In the genomic region with DNA sequence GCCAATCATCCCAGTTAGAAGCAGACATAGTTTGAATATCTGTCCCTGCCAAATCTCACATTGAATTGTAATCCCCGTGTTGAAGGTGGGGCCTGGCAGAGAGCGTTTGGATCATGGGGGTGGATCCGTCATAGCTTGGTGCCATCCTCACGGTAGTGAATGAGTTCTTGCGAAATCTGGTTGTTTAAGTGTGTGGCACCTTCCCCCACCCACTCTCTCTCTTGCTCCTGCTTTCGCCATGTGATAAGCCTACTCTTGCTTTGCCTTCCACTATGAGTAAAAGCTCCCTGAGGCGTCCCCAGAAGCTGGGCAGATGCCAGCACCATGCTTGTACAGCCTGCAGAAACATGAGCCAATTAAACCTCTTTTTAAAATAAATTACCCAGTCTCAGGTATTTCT, we compare ENCODE assay signal across 16 cellular contexts. TPM values are rescaled to one million over a fixed set of nuclear protein-coding genes. Genes with fewer than 3 reads are reported as not detected.
DNase-seq lines count a peak whose midpoint lies in the region; ATAC-seq, FAIRE-seq and TF ChIP-seq lines count a peak whose summit lies in the region.
"Had no signal": no experiment of that assay in that cellular context is flagged by ENCODE, and none has a peak within 500 bp of the region (broad histone marks: within the 10 kb centered on the region; RNA-seq: fewer than 3 reads in every experiment).

No MANE protein-coding gene starts in this region.

- H3K23ac ChIP-seq in mesendoderm (ENCODE audit: low read length) = no peak overlapping the region

- in situ Hi-C loops in HepG2 (cut with HindIII; ENCODE audit: extremely low pct_ligation_motif_present, low pct_unique_long_range_greater_than_20kb) = loop anchor here (25.0 kb wide), 1 partner anchor 443 kb away; the partner anchor contains the start of gene PRSS23
- in situ Hi-C loops in mammary epithelial cell (cut with MboI; ENCODE audit: low sequenced_read_pairs in 2 of 2) = no loop called here

- CTCF ChIA-PET in HepG2 (lab: Yijun Ruan, JAX; ENCODE audit: low intra/inter-chr PET ratio, low total read pairs) (no interaction called here), mammary epithelial cell (lab: Charles Lee; ENCODE audit: low non-redundant PET) (no interaction called here)
- CTCF ChIA-PET in activated CD4-positive, alpha-beta memory T cell treated with anti-CD3 and anti-CD28 coated beads, Interleukin-2, amount 10 ng/mL, durations not matched to agents 7 days and 5 days (lab: Charles Lee) = no interaction called here

- H2AK5ac ChIP-seq in mesendoderm (ENCODE audit: low read length) = no peak overlapping the region

- no peak overlapping the region for H2BK15ac ChIP-seq in mesendoderm (replicated peaks; ENCODE audit: low read depth)

- TF ChIP-seq RAD21 in HepG2 (CRISPR knock-in tag; IDR thresholded peaks at IDR 0.05) = no peak

- no peaks in the 10 kb centered on the region for H3K36me3 Mint-ChIP-seq in activated CD4-positive, alpha-beta memory T cell treated with anti-CD3 and anti-CD28 coated beads, Interleukin-2, amount 10 ng/mL, durations not matched to agents 7 days and 5 days (ENCODE audit: low read depth)
- H3K36me3 Mint-ChIP-seq: CD4-positive, CD25-positive, alpha-beta regulatory T cell had no signal

- H3K4me1 Mint-ChIP-seq in activated CD4-positive, alpha-beta memory T cell treated with anti-CD3 and anti-CD28 coated beads, Interleukin-2, amount 10 ng/mL, durations not matched to agents 7 days and 5 days = peaks cover 9% of the 10 kb centered on the region
- H3K4me1 Mint-ChIP-seq: CD4-positive, CD25-positive, alpha-beta regulatory T cell had no signal

- H3K79me2 ChIP-seq in HepG2 (ENCODE audit: insufficient read depth, low read length) = no peaks in the 10 kb centered on the region
- no peaks in the 10 kb centered on the region for H3K79me2 ChIP-seq in mammary epithelial cell (ENCODE audit: insufficient read depth, low read length)
- no peaks in the 10 kb centered on the region for H3K79me2 ChIP-seq in mesendoderm (ENCODE audit: control insufficient read depth, insufficient read depth, low read length)

- H2AFZ ChIP-seq in HepG2 (ENCODE audit: low read length) (no peak overlapping the region), mammary epithelial cell (ENCODE audit: low read depth, low read length) (peak overlapping the region; percentile 4)
- H2AFZ ChIP-seq: GM23248 had no signal

- intact Hi-C loops in HepG2 (cut with micrococcal nuclease; ENCODE audit: unreplicated experiment) (no loop called here), right lobe of liver (cut with DNase I) (no loop called here), mammary epithelial cell (cut with micrococcal nuclease) (loop anchor here (5.0 kb wide), 1 partner anchor 43 kb away; no protein-coding TSS in a partner anchor)

- H3K4me2 ChIP-seq in HepG2 (ENCODE audit: low read depth, low read length) (no peak overlapping the region), mammary epithelial cell (ENCODE audit: insufficient read depth, low read depth, low read length) (no peak overlapping the region), mesendoderm (ENCODE audit: low read length) (no peak overlapping the region)

- WGBS in HepG2 (ENCODE audit: low lambda C conversion rate) = 23% methylated on average over 7 of the region's 7 CpGs
- 74% methylated on average over 7 of the region's 7 CpGs for WGBS in right lobe of liver (ENCODE audit: insufficient coverage, low coverage, low lambda C conversion rate, missing lambda C conversion rate)
- WGBS in mammary epithelial cell (ENCODE audit: low coverage, missing lambda C conversion rate) = 33% methylated on average over 7 of the region's 7 CpGs
- no CpG with 5 or more reads among the region's 7 CpGs for WGBS in mesendoderm (ENCODE audit: extremely low coverage, insufficient coverage, low lambda C conversion rate)

- H2BK5ac ChIP-seq in mesendoderm (ENCODE audit: low read length) = no peak overlapping the region

- H3K79me1 ChIP-seq in mesendoderm (ENCODE audit: low read length) = no peaks in the 10 kb centered on the region

- H3K4ac ChIP-seq in mesendoderm (ENCODE audit: low read depth, low read length) = no peak overlapping the region

- H3K27ac ChIP-seq in HepG2 (ENCODE audit: extremely low read length, insufficient read depth, low read length) (no peak overlapping the region), right lobe of liver (no peak overlapping the region), mammary epithelial cell (ENCODE audit: insufficient read depth, low read depth, low read length) (no peak overlapping the region), mesendoderm (ENCODE audit: low read depth, low read length) (no peak overlapping the region)
- H3K27ac ChIP-seq: GM23248 had no signal

- H3K4me3 ChIP-seq in HepG2 (replicated peaks in 1 of 3; ENCODE audit: insufficient read depth in 1 of 3, low read depth in 2 of 3, low read length in 3 of 3) (no peak overlapping the region), right lobe of liver (no peak overlapping the region), mammary epithelial cell (replicated peaks in 1 of 3; ENCODE audit: insufficient read depth in 1 of 3, low read depth in 2 of 3, low read length in 3 of 3) (no peak overlapping the region), mesendoderm (ENCODE audit: low read length) (no peak overlapping the region)
- H3K4me3 ChIP-seq: BLaER1 treated with 17β-estradiol and CSF1 and Interleukin-3, amounts not matched to agents 10 nM and 100 nM; GM12878; GM23248 had no signal

- ATAC-seq in HepG2 (no peak), right lobe of liver (no peak)
- ATAC-seq: GM12878 had no signal

- no peaks in the 10 kb centered on the region for H3K4me1 ChIP-seq in HepG2 (ENCODE audit: insufficient read depth, low read length)
- H3K4me1 ChIP-seq in right lobe of liver = peaks cover 0 to 3% (median 0%) of the 10 kb centered on the region in 4 donors
- H3K4me1 ChIP-seq in mammary epithelial cell (ENCODE audit: insufficient read depth, low read length) = peaks cover 30% of the 10 kb centered on the region
- H3K4me1 ChIP-seq in mesendoderm (ENCODE audit: control insufficient read depth, low read depth, low read length) = peaks cover 3% of the 10 kb centered on the region

- DNase-seq in HepG2 (ENCODE audit: low spot score) (no peak), right lobe of liver (no peak), mammary epithelial cell (peak; percentile 8), mesendoderm (peak; percentile 12), putamen (ENCODE audit: low spot score) (no peak), cerebellar cortex (ENCODE audit: low spot score) (no peak), COR-L47 (lab: John Stamatoyannopoulos, UW) (no peak)
- DNase-seq in activated CD4-positive, alpha-beta memory T cell treated with anti-CD3 and anti-CD28 coated beads, Interleukin-2, amount 10 ng/mL, durations not matched to agents 7 days and 5 days = no peak
- DNase-seq: ACHN; CD4-positive, CD25-positive, alpha-beta regulatory T cell; GM23248; H7 had no signal

- dilution Hi-C loops in mammary epithelial cell (cut with HindIII; ENCODE audit: low sequenced_read_pairs) = no loop called here

- H3K36me3 ChIP-seq in HepG2 (replicated peaks in 1 of 2; ENCODE audit: control insufficient read depth in 1 of 2, insufficient read depth in 2 of 2, low read length in 2 of 2) (no peaks in the 10 kb centered on the region), right lobe of liver (no peaks in the 10 kb centered on the region), mammary epithelial cell (ENCODE audit: insufficient read depth, low read length) (no peaks in the 10 kb centered on the region), mesendoderm (ENCODE audit: control insufficient read depth, insufficient read depth, low read length) (no peaks in the 10 kb centered on the region)
- H3K36me3 ChIP-seq: BLaER1 treated with 17β-estradiol and CSF1 and Interleukin-3, amounts not matched to agents 10 nM and 100 nM had no signal

- TF ChIP-seq EP300 in HepG2 (IDR thresholded peaks at IDR 0.05; ENCODE audit: low read depth in 2 of 2, low read length in 2 of 2) = no peak
- no peak for TF ChIP-seq EP300 in HepG2 (CRISPR knock-in tag; IDR thresholded peaks at IDR 0.05; ENCODE audit: borderline replicate concordance)

- no peak for TF ChIP-seq POLR2A in HepG2 (IDR thresholded peaks at IDR 0.05; ENCODE audit: insufficient read depth in 1 of 2, low read depth in 2 of 2, low read length in 2 of 2)
- TF ChIP-seq POLR2A in right lobe of liver (IDR thresholded peaks at IDR 0.05) = no peak

- POLR2A ChIA-PET in HepG2 (lab: Yijun Ruan, JAX) = no interaction called here
- POLR2A ChIA-PET in activated CD4-positive, alpha-beta memory T cell treated with anti-CD3 and anti-CD28 coated beads, Interleukin-2, amount 10 ng/mL, durations not matched to agents 7 days and 5 days (lab: Charles Lee) = no interaction called here

- no peak overlapping the region for H3K27ac Mint-ChIP-seq in activated CD4-positive, alpha-beta memory T cell treated with anti-CD3 and anti-CD28 coated beads, Interleukin-2, amount 10 ng/mL, durations not matched to agents 7 days and 5 days
- H3K27ac Mint-ChIP-seq: CD4-positive, CD25-positive, alpha-beta regulatory T cell had no signal

- TF ChIP-seq CTCF in HepG2 (CRISPR knock-in tag; IDR thresholded peaks at IDR 0.05) = no peak
- TF ChIP-seq CTCF in right lobe of liver (IDR thresholded peaks at IDR 0.05) = no peak
- no peak for TF ChIP-seq CTCF in mammary epithelial cell (conservative IDR thresholded peaks at IDR 0.05 in 1 of 2, IDR thresholded peaks at IDR 0.05 in 1 of 2; ENCODE audit: extremely low read depth in 1 of 2, insufficient read depth in 1 of 2, low read depth in 1 of 2, low read length in 2 of 2)

- H4K20me1 ChIP-seq in HepG2 (ENCODE audit: insufficient read depth, low read length) (no peaks in the 10 kb centered on the region), mammary epithelial cell (ENCODE audit: insufficient read depth, low read length) (no peaks in the 10 kb centered on the region)
- H4K20me1 ChIP-seq: BLaER1 treated with 17β-estradiol and CSF1 and Interleukin-3, amounts not matched to agents 10 nM and 100 nM had no signal

- H4K8ac ChIP-seq in mesendoderm (ENCODE audit: low read depth, low read length) = no peak overlapping the region

- no peak overlapping the region for H2BK120ac ChIP-seq in mesendoderm (ENCODE audit: low read depth, low read length)

- no peak overlapping the region for H3K4me3 Mint-ChIP-seq in activated CD4-positive, alpha-beta memory T cell treated with anti-CD3 and anti-CD28 coated beads, Interleukin-2, amount 10 ng/mL, durations not matched to agents 7 days and 5 days
- H3K4me3 Mint-ChIP-seq: CD4-positive, CD25-positive, alpha-beta regulatory T cell had no signal

- H3K9ac ChIP-seq in HepG2 (ENCODE audit: insufficient read depth, low read depth, low read length) (no peak overlapping the region), mammary epithelial cell (ENCODE audit: insufficient read depth, low read length) (no peak overlapping the region), mesendoderm (ENCODE audit: low read length) (no peak overlapping the region)
- H3K9ac ChIP-seq: BLaER1 treated with 17β-estradiol and CSF1 and Interleukin-3, amounts not matched to agents 10 nM and 100 nM; GM23248 had no signal

- H3K27me3 ChIP-seq in HepG2 (ENCODE audit: control insufficient read depth in 1 of 2, insufficient read depth in 2 of 2, low read length in 2 of 2) (no peaks in the 10 kb centered on the region), right lobe of liver (no peaks in the 10 kb centered on the region), mammary epithelial cell (ENCODE audit: insufficient read depth, low read length) (no peaks in the 10 kb centered on the region), mesendoderm (ENCODE audit: insufficient read depth, low read length, poor library complexity) (no peaks in the 10 kb centered on the region)
- H3K27me3 ChIP-seq: BLaER1 treated with 17β-estradiol and CSF1 and Interleukin-3, amounts not matched to agents 10 nM and 100 nM had no signal

- H3K9me3 Mint-ChIP-seq in activated CD4-positive, alpha-beta memory T cell treated with anti-CD3 and anti-CD28 coated beads, Interleukin-2, amount 10 ng/mL, durations not matched to agents 7 days and 5 days = peaks cover 4% of the 10 kb centered on the region
- H3K9me3 Mint-ChIP-seq: CD4-positive, CD25-positive, alpha-beta regulatory T cell had no signal

- no peak for FAIRE-seq in HepG2 (lab: Jason Lieb, UNC)
- FAIRE-seq: GM12878, GM18507 had no signal

- no TSS peak for BruUV-seq in HepG2 (replicated peaks; lab: Mats Ljungman, UMichigan)
- no TSS peak for BruUV-seq in mammary epithelial cell (replicated peaks; lab: Mats Ljungman, UMichigan)

- H3K18ac ChIP-seq in mesendoderm (ENCODE audit: low read length) = no peak overlapping the region

- H3K27me3 Mint-ChIP-seq in activated CD4-positive, alpha-beta memory T cell treated with anti-CD3 and anti-CD28 coated beads, Interleukin-2, amount 10 ng/mL, durations not matched to agents 7 days and 5 days = peaks cover 4% of the 10 kb centered on the region

- no peak overlapping the region for H4K5ac ChIP-seq in mesendoderm (ENCODE audit: low read length)

- no peak overlapping the region for H3K56ac ChIP-seq in mesendoderm (ENCODE audit: low read length)

- H3K9me3 ChIP-seq in HepG2 (ENCODE audit: low read length) (no peaks in the 10 kb centered on the region), right lobe of liver (no peaks in the 10 kb centered on the region), mammary epithelial cell (replicated peaks; ENCODE audit: insufficient read depth, low read length) (peaks cover 10% of the 10 kb centered on the region)

RNA-seq across cellular contexts. Expression of gene CCDC81, which starts 5.0 kb away (rescaled TPM):
- 0.15 and 0.18 TPM in 2 replicates for total RNA-seq in HepG2 (2016; rRNA removed; fragmentation: Illumina TruSeq; extraction: Trizol)
- total RNA-seq in HepG2 (2016; cell fraction: cytosol; rRNA removed; fragmentation: Illumina TruSeq; extraction: Trizol; ENCODE audit: low read depth) = 0.40 and 0.71 TPM in 2 replicates
- total RNA-seq in HepG2 (2016; cell fraction: insoluble cytoplasmic fraction; rRNA removed; fragmentation: Illumina TruSeq; extraction: Trizol) = 0.18 and 0.26 TPM in 2 replicates
- total RNA-seq in HepG2 (2016; cell fraction: membrane; rRNA removed; fragmentation: Illumina TruSeq; extraction: Trizol) = 0.34 and 0.52 TPM in 2 replicates
- 0.66 and 0.84 TPM in 2 replicates for total RNA-seq in HepG2 (2016; cell fraction: nucleus; rRNA removed; fragmentation: Illumina TruSeq; extraction: Trizol)
- polyA plus RNA-seq in HepG2 (2011; rRNA removed) = 0.22 and 0.55 TPM in 2 replicates
- 0.03 and 0.06 TPM in 2 replicates for polyA plus RNA-seq in HepG2 (2011; cell fraction: cytosol; rRNA removed)
- polyA plus RNA-seq in HepG2 (2011; cell fraction: nucleus; rRNA removed) = 0.35 and 0.76 TPM in 2 replicates
- 0.13 and 0.20 TPM in 2 replicates for polyA plus RNA-seq in HepG2 (2012)
- polyA plus RNA-seq in HepG2 (2016; cell fraction: cytosol; fragmentation: Illumina TruSeq; extraction: Trizol; ENCODE audit: low read depth) = 0.10 and 0.12 TPM in 2 replicates
- 0.23 TPM in 1 of 2 replicates, not detected in the other for polyA plus RNA-seq in HepG2 (2016; cell fraction: insoluble cytoplasmic fraction; fragmentation: Illumina TruSeq; extraction: Trizol; ENCODE audit: low read depth)
- 0.13 and 0.33 TPM in 2 replicates for polyA plus RNA-seq in HepG2 (2016; cell fraction: membrane; fragmentation: Illumina TruSeq; extraction: Trizol; ENCODE audit: low read depth)
- polyA plus RNA-seq in HepG2 (2016; cell fraction: nucleus; fragmentation: Illumina TruSeq; extraction: Trizol; ENCODE audit: insufficient read depth, low read depth) = 0.64 and 1.1 TPM in 2 replicates
- polyA minus RNA-seq in HepG2 (2011; rRNA and poly(A)+ RNA removed; ENCODE audit: low replicate concordance) = 0.16 and 0.18 TPM in 2 replicates
- not detected in 2 replicates for polyA minus RNA-seq in HepG2 (2011; cell fraction: cytosol; rRNA and poly(A)+ RNA removed)
- 1.4 and 1.5 TPM in 2 replicates for polyA minus RNA-seq in HepG2 (2011; cell fraction: nucleus; rRNA and poly(A)+ RNA removed)
- 1 to 10 TPM in 1 of 6 experiments, under 1 TPM in 4, not detected in 1; 0.12 to 1.6 (median 0.55) TPM for total RNA-seq in right lobe of liver
- total RNA-seq in mammary epithelial cell = under 1 TPM; 0.33 to 0.61 TPM
- polyA plus RNA-seq in mammary epithelial cell = 0.08 TPM
- not detected for polyA minus RNA-seq in mammary epithelial cell
- 0.34 TPM for polyA plus RNA-seq in mesendoderm (2013, experiment 1 of 2)
- polyA plus RNA-seq in mesendoderm (2013, experiment 2 of 2) = 0.35 TPM
- under 1 TPM; 0.45 to 0.53 TPM for total RNA-seq in activated CD4-positive, alpha-beta memory T cell treated with anti-CD3 and anti-CD28 coated beads, Interleukin-2, amount 10 ng/mL, durations not matched to agents 7 days and 5 days
- total RNA-seq: A172 had no signal
- polyA plus RNA-seq: CD4-positive, CD25-positive, alpha-beta regulatory T cell had no signal

Comparison
In these comparisons a context has a peak if more than half of its experiments do, and no peak if none do; other contexts are left out.
1. DNase-seq: peak in mammary epithelial cell (single experiment) and mesendoderm (single experiment); none in HepG2 (single experiment), right lobe of liver (0 of 3), putamen (single experiment), activated CD4-positive, alpha-beta memory T cell treated with anti-CD3 and anti-CD28 coated beads, Interleukin-2, amount 10 ng/mL, durations not matched to agents 7 days and 5 days (single experiment), cerebellar cortex (single experiment) and COR-L47 (single experiment).